8 cellular contexts compared by ENCODE assay signal in the genomic region with DNA sequence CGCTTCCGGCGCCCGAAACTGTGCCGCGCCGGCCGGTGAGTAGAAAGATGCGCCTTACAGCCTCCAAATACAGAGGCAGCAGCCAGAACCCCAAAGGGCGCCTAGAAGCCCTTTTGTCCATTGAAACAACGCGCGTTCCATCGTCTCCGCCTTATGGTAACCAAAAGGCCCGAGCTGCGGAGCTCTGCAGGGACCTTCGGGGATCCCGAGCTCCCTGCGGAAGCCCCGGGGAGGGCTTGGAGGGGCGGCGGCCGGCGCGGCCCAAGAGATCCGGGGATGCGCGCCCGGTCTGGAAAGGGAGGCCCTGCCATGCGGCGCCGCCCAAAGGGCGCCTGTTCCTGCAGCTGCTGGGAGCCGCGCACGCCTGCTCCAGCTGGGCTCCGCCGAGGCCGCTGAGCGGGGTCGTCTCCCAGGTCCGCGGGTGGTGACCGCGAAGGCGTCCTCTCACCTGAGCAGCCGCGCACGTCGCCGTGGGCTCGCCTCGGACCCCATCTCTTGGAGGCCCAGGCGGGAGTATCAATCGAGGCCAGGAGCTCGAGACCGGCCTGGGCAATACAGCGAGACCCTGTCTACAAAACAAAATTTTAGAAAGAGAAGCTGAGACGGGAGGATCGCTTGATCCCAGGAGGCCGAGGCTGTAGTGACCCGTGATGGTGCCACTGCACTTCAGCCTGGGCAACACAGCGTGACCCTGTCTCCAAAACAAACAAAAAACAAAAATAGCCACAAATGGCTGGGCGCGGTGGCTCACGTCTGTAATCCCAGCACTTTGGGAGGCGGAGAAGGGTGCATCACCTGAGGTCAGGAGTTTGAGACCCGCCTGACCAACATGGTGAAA. TPM values are rescaled to one million over a fixed set of nuclear protein-coding genes. Genes with fewer than 3 reads are reported as not detected.
DNase-seq lines count a peak whose midpoint lies in the region; ATAC-seq and TF ChIP-seq lines count a peak whose summit lies in the region.

No MANE protein-coding gene starts in this region.

- ATAC-seq in activated CD8-positive, alpha-beta memory T cell treated with anti-CD3 and anti-CD28 coated beads, Interleukin-2, amount 10 ng/mL, durations not matched to agents 7 days and 5 days: peak; percentile 9
- ATAC-seq in HG02759 (IDR thresholded peaks at IDR 0.05; ENCODE audit: unreplicated experiment) (peak; percentile 10), lower lobe of right lung (peak; percentile 29 to 49), thoracic aorta (ENCODE audit: insufficient number of reproducible peaks, low FRiP score, low read depth) (no peak)

- peak overlapping the region; percentile 80 for H3K4me3 Mint-ChIP-seq in activated CD8-positive, alpha-beta memory T cell treated with anti-CD3 and anti-CD28 coated beads, Interleukin-2, amount 10 ng/mL, durations not matched to agents 7 days and 5 days

- H3K9me3 ChIP-seq in lower lobe of right lung (no peaks in the 10 kb centered on the region), thoracic aorta (no peaks in the 10 kb centered on the region)

- intact Hi-C loops in lower lobe of right lung (cut with DNase I): no loop called here

- TF ChIP-seq CTCF in choroid plexus epithelial cell (conservative IDR thresholded peaks at IDR 0.05; ENCODE audit: low read depth, low read length) (no peak), lower lobe of right lung (IDR thresholded peaks at IDR 0.05) (no peak), thoracic aorta (IDR thresholded peaks at IDR 0.05) (no peak)

- H3K27ac ChIP-seq in lower lobe of right lung (peak overlapping the region; percentile 93), thoracic aorta (peak overlapping the region; percentile 84 to 90)

- H3K36me3 Mint-ChIP-seq in activated CD8-positive, alpha-beta memory T cell treated with anti-CD3 and anti-CD28 coated beads, Interleukin-2, amount 10 ng/mL, durations not matched to agents 7 days and 5 days: peaks cover 7% of the 10 kb centered on the region

- no peaks in the 10 kb centered on the region for H3K9me3 Mint-ChIP-seq in activated CD8-positive, alpha-beta memory T cell treated with anti-CD3 and anti-CD28 coated beads, Interleukin-2, amount 10 ng/mL, durations not matched to agents 7 days and 5 days (ENCODE audit: low read depth)

- H3K27me3 ChIP-seq in lower lobe of right lung (ENCODE audit: low read depth): no peaks in the 10 kb centered on the region
- no peaks in the 10 kb centered on the region for H3K27me3 ChIP-seq in thoracic aorta (replicated peaks; ENCODE audit: insufficient read depth)

- H3K4me3 ChIP-seq in choroid plexus epithelial cell (ENCODE audit: low read depth, low read length): peak overlapping the region; percentile 82
- H3K4me3 ChIP-seq in lower lobe of right lung: peak overlapping the region; percentile 90
- H3K4me3 ChIP-seq in thoracic aorta: peak overlapping the region; percentile 82

- H3K4me1 Mint-ChIP-seq in activated CD8-positive, alpha-beta memory T cell treated with anti-CD3 and anti-CD28 coated beads, Interleukin-2, amount 10 ng/mL, durations not matched to agents 7 days and 5 days: peaks cover 60% of the 10 kb centered on the region

- no peaks in the 10 kb centered on the region for H3K27me3 Mint-ChIP-seq in activated CD8-positive, alpha-beta memory T cell treated with anti-CD3 and anti-CD28 coated beads, Interleukin-2, amount 10 ng/mL, durations not matched to agents 7 days and 5 days

- no peak for DNase-seq in activated CD8-positive, alpha-beta memory T cell treated with anti-CD3 and anti-CD28 coated beads, Interleukin-2, amount 10 ng/mL, durations not matched to agents 7 days and 5 days
- DNase-seq in activated CD8-positive, alpha-beta memory T cell treated with anti-CD3 and anti-CD28 coated beads, Interleukin-2, amount 50 U/mL, for 4 hours: no peak
- DNase-seq in NCI-H524 treated with DMSO at 0.1 percent for 48 hours (lab: John Stamatoyannopoulos, UW) (peak; percentile 41), choroid plexus epithelial cell (ENCODE audit: low read depth) (no peak), lower lobe of right lung (peak; percentile 72), thoracic aorta (ENCODE audit: low spot score) (no peak), foreskin melanocyte (no peak)

- H3K27ac Mint-ChIP-seq in activated CD8-positive, alpha-beta memory T cell treated with anti-CD3 and anti-CD28 coated beads, Interleukin-2, amount 10 ng/mL, durations not matched to agents 7 days and 5 days: peak overlapping the region; percentile 93

- H3K36me3 ChIP-seq in lower lobe of right lung (no peaks in the 10 kb centered on the region), thoracic aorta (no peaks in the 10 kb centered on the region)

- H3K4me1 ChIP-seq in lower lobe of right lung: peaks cover 64% of the 10 kb centered on the region
- H3K4me1 ChIP-seq in thoracic aorta (ENCODE audit: control insufficient read depth in 1 of 2, low read depth in 2 of 2): peaks cover 20 to 48% of the 10 kb centered on the region in 2 donors

- CTCF ChIA-PET in activated CD8-positive, alpha-beta memory T cell treated with anti-CD3 and anti-CD28 coated beads, Interleukin-2, amount 10 ng/mL, durations not matched to agents 7 days and 5 days (lab: Charles Lee): interaction anchor here (1.0 to 2.1 kb wide), 7 partner anchors 9 to 66 kb away, joined by 3 to 15 read pairs (median 5); partner anchors contain the start of gene C16orf95

RNA-seq across cellular contexts. Expression of gene FBXO31, which starts 0.8 kb away (rescaled TPM):
- 10 to 100 TPM; 38.8 TPM for total RNA-seq in activated CD8-positive, alpha-beta memory T cell treated with anti-CD3 and anti-CD28 coated beads, Interleukin-2, amount 10 ng/mL, durations not matched to agents 7 days and 5 days
- total RNA-seq in lower lobe of right lung (26.2 TPM), thoracic aorta (100 to 1,000 TPM in 1 of 2 donors, 10 to 100 TPM in 1; 57.9 to 161 TPM)

RNA-seq across cellular contexts. Expression of gene MAP1LC3B, which starts 7.8 kb away (rescaled TPM):
- total RNA-seq in activated CD8-positive, alpha-beta memory T cell treated with anti-CD3 and anti-CD28 coated beads, Interleukin-2, amount 10 ng/mL, durations not matched to agents 7 days and 5 days: 10 to 100 TPM; 45.4 to 50.8 TPM
- 64.5 TPM for total RNA-seq in lower lobe of right lung
- 10 to 100 TPM; 65.4 to 80.4 TPM for total RNA-seq in thoracic aorta

Comparison
In these comparisons a context has a peak if more than half of its experiments do, and no peak if none do; other contexts are left out.
1. DNase-seq: peak in NCI-H524 treated with DMSO at 0.1 percent for 48 hours (single experiment) and lower lobe of right lung (single experiment); none in activated CD8-positive, alpha-beta memory T cell treated with anti-CD3 and anti-CD28 coated beads, Interleukin-2, amount 10 ng/mL, durations not matched to agents 7 days and 5 days (single experiment), activated CD8-positive, alpha-beta memory T cell treated with anti-CD3 and anti-CD28 coated beads, Interleukin-2, amount 50 U/mL, for 4 hours (single experiment), choroid plexus epithelial cell (single experiment), thoracic aorta (single experiment) and foreskin melanocyte (single experiment).
2. Peak in every context shown above with its lines, with median percentiles within 50 percentile points of each other: H3K4me3 ChIP-seq.